In genomic region chr15:81235781-81236507, GRCh38 we compare ENCODE assay signal across 10 cellular contexts. TPM values are rescaled to one million over a fixed set of nuclear protein-coding genes. Genes with fewer than 3 reads are reported as not detected.
DNase-seq lines count a peak whose midpoint lies in the region; FAIRE-seq and TF ChIP-seq lines count a peak whose summit lies in the region.
"Had no signal": no experiment of that assay in that cellular context is flagged by ENCODE, and none has a peak within 500 bp of the region (broad histone marks: within the 10 kb centered on the region; RNA-seq: fewer than 3 reads in every experiment).

No MANE protein-coding gene starts in this region.

- H3K36me3 ChIP-seq in H1 (ENCODE audit: control insufficient read depth in 2 of 4, insufficient read depth in 4 of 4, low read length in 3 of 4) = no peaks in the 10 kb centered on the region
- H3K36me3 ChIP-seq in endodermal cell (ENCODE audit: control insufficient read depth, insufficient read depth, low read length) = no peaks in the 10 kb centered on the region
- H3K36me3 ChIP-seq in suprapubic skin = no peaks in the 10 kb centered on the region

- no peak overlapping the region for H3K23ac ChIP-seq in H1 (ENCODE audit: insufficient read length)

- H3K79me2 ChIP-seq in H1 (ENCODE audit: control insufficient read depth in 1 of 2, insufficient read depth in 2 of 2, low read length in 2 of 2) = no peaks in the 10 kb centered on the region

- H4K8ac ChIP-seq in H1 (ENCODE audit: extremely low read depth, insufficient read depth, low read length) = peak overlapping the region; percentile 51; the same call in 1 of the 2 replicates

- H2BK20ac ChIP-seq in H1 (ENCODE audit: low read length) = no peak overlapping the region

- no peak overlapping the region for H3K18ac ChIP-seq in H1 (ENCODE audit: extremely low read depth, low read length)

- no peak overlapping the region for H3K4me3 ChIP-seq in H1 (ENCODE audit: extremely low read depth in 1 of 4, insufficient read depth in 2 of 4, low read depth in 3 of 4, low read length in 4 of 4)
- H3K4me3 ChIP-seq in endodermal cell (ENCODE audit: low read length) = no peak overlapping the region
- no peak overlapping the region for H3K4me3 ChIP-seq in suprapubic skin

- DNase-seq in Caki2 (ENCODE audit: low read depth) (peak; percentile 28), RWPE1 (ENCODE audit: low spot score) (no peak), H1 (ENCODE audit: low read depth in 1 of 2, low spot score in 2 of 2) (no peak), non-pigmented ciliary epithelial cell (ENCODE audit: low read depth) (peak; percentile 99), D721Med (ENCODE audit: insufficient read length, low spot score) (no peak), endodermal cell (no peak), suprapubic skin (ENCODE audit: low spot score in 2 of 2) (no peak)
- no peak for DNase-seq in activated naive CD4-positive, alpha-beta T cell treated with anti-CD3 and anti-CD28 coated beads for 36 hours
- DNase-seq: activated effector memory CD4-positive, alpha-beta T cell treated with Interleukin-2 at 50 U/mL for 16 hours had no signal

- H3K9ac ChIP-seq in H1 (replicated peaks in 1 of 4; ENCODE audit: extremely low read depth in 1 of 4, low read depth in 3 of 4, low read length in 3 of 4) (no peak overlapping the region), endodermal cell (ENCODE audit: extremely low read depth, low read length, poor library complexity, severe bottlenecking) (no peak overlapping the region)

- FAIRE-seq in H1 (lab: Jason Lieb, UNC) (no peak), D721Med (lab: Jason Lieb, UNC) (no peak)
- FAIRE-seq: keratinocyte had no signal

- no peaks in the 10 kb centered on the region for H3K4me1 ChIP-seq in H1 (replicated peaks in 1 of 4; ENCODE audit: control insufficient read depth in 3 of 4, insufficient read depth in 4 of 4, low read length in 3 of 4)
- no peaks in the 10 kb centered on the region for H3K4me1 ChIP-seq in endodermal cell (ENCODE audit: control insufficient read depth, insufficient read depth, low read length)
- peaks cover under 1% of the 10 kb centered on the region for H3K4me1 ChIP-seq in suprapubic skin

- TF ChIP-seq CTCF in RWPE1 (conservative IDR thresholded peaks at IDR 0.05; ENCODE audit: low read depth) (no peak), H1 (IDR thresholded peaks at IDR 0.05; ENCODE audit: control extremely low read depth in 1 of 3, insufficient read depth in 1 of 3, low read depth in 1 of 3, low read length in 3 of 3) (no peak), D721Med (IDR thresholded peaks at IDR 0.05; ENCODE audit: insufficient read depth, missing control alignments) (no peak), endodermal cell (conservative IDR thresholded peaks at IDR 0.05) (no peak), suprapubic skin (IDR thresholded peaks at IDR 0.05) (no peak)

- CTCF ChIA-PET in RWPE1 (lab: Yijun Ruan, JAX) = no interaction called here
- CTCF ChIA-PET in H1 (lab: Charles Lee; ENCODE audit: partially characterized antibody) = interaction anchor here (0.8 to 1.5 kb wide), 3 partner anchors 30 to 346 kb away, joined by 3 to 4 read pairs (median 3); no protein-coding TSS in a partner anchor
- CTCF ChIA-PET in activated naive CD4-positive, alpha-beta T cell treated with anti-CD3 and anti-CD28 coated beads for 36 hours (lab: Charles Lee) = no interaction called here

- H3K27me3 ChIP-seq in H1 (replicated peaks in 1 of 4; ENCODE audit: control insufficient read depth in 3 of 4, extremely low read depth in 1 of 4, insufficient read depth in 3 of 4, low read length in 3 of 4) (no peaks in the 10 kb centered on the region), endodermal cell (ENCODE audit: control insufficient read depth, insufficient read depth, low read length, poor library complexity, severe bottlenecking) (no peaks in the 10 kb centered on the region), suprapubic skin (no peaks in the 10 kb centered on the region)

- no peaks in the 10 kb centered on the region for H3K79me1 ChIP-seq in H1 (ENCODE audit: low read depth, low read length)

- no peak overlapping the region for H2BK12ac ChIP-seq in H1 (ENCODE audit: low read depth, low read length)

- H2BK5ac ChIP-seq in H1 (ENCODE audit: low read depth, low read length) = no peak overlapping the region

- H3K56ac ChIP-seq in H1 (replicated peaks; ENCODE audit: insufficient read length, low read depth, low read length) = no peak overlapping the region

- H3K14ac ChIP-seq in H1 (ENCODE audit: insufficient read length) = no peak overlapping the region

- no peak overlapping the region for H2AK5ac ChIP-seq in H1 (ENCODE audit: low read depth, low read length)

- POLR2A ChIA-PET in RWPE1 (lab: Yijun Ruan, JAX; ENCODE audit: low non-redundant PET) = no interaction called here
- POLR2A ChIA-PET in H1 (lab: Charles Lee; ENCODE audit: partially characterized antibody) = no interaction called here

- no peak for TF ChIP-seq POLR2A in H1 (IDR thresholded peaks at IDR 0.05; ENCODE audit: control extremely low read depth in 1 of 2, low read depth in 2 of 2, low read length in 2 of 2)
- no peak for TF ChIP-seq POLR2A in suprapubic skin (IDR thresholded peaks at IDR 0.05)

- H3K9me3 ChIP-seq in H1 (ENCODE audit: insufficient read depth in 2 of 2, low read depth in 1 of 2, low read length in 1 of 2) (no peaks in the 10 kb centered on the region), endodermal cell (ENCODE audit: control insufficient read depth, low read length) (no peaks in the 10 kb centered on the region), suprapubic skin (no peaks in the 10 kb centered on the region)

- H4K91ac ChIP-seq in H1 (replicated peaks; ENCODE audit: insufficient read length, low read length) = no peak overlapping the region

- H2BK15ac ChIP-seq in H1 (ENCODE audit: low read length) = no peak overlapping the region

- no peak for TF ChIP-seq RAD21 in H1 (IDR thresholded peaks at IDR 0.05 in 1 of 2, conservative IDR thresholded peaks at IDR 0.05 in 1 of 2; ENCODE audit: low read depth in 2 of 2, low read length in 2 of 2)

- no peak overlapping the region for H2BK120ac ChIP-seq in H1 (replicated peaks; ENCODE audit: low read depth, low read length)

- no peak overlapping the region for H4K5ac ChIP-seq in H1 (ENCODE audit: insufficient read length, low read depth, low read length)

- intact Hi-C loops in activated naive CD4-positive, alpha-beta T cell treated with anti-CD3 and anti-CD28 coated beads for 36 hours (cut with micrococcal nuclease) = no loop called here

- no peak for TF ChIP-seq EP300 in H1 (IDR thresholded peaks at IDR 0.05; ENCODE audit: borderline replicate concordance in 1 of 2, low read depth in 2 of 2, low read length in 2 of 2)
- TF ChIP-seq EP300 in suprapubic skin (IDR thresholded peaks at IDR 0.05) = no peak

- H3K27ac Mint-ChIP-seq in activated naive CD4-positive, alpha-beta T cell treated with anti-CD3 and anti-CD28 coated beads for 36 hours = no peak overlapping the region
- no peak overlapping the region for H3K27ac Mint-ChIP-seq in endodermal cell

- no peaks in the 10 kb centered on the region for H3K4me1 Mint-ChIP-seq in activated naive CD4-positive, alpha-beta T cell treated with anti-CD3 and anti-CD28 coated beads for 36 hours (ENCODE audit: low read depth)
- H3K4me1 Mint-ChIP-seq in endodermal cell = no peaks in the 10 kb centered on the region

- in situ Hi-C loops in Caki2 (cut with HindIII; ENCODE audit: low pct_unique_long_range_greater_than_20kb, low sequenced_read_pairs) = no loop called here

- H3K36me3 Mint-ChIP-seq in activated naive CD4-positive, alpha-beta T cell treated with anti-CD3 and anti-CD28 coated beads for 36 hours (ENCODE audit: low read depth) = no peaks in the 10 kb centered on the region
- H3K36me3 Mint-ChIP-seq in endodermal cell (ENCODE audit: low read depth) = no peaks in the 10 kb centered on the region

- no peak overlapping the region for H3K4ac ChIP-seq in H1 (replicated peaks; ENCODE audit: insufficient read length, low read depth, low read length)

- H3K9me3 Mint-ChIP-seq in activated naive CD4-positive, alpha-beta T cell treated with anti-CD3 and anti-CD28 coated beads for 36 hours = peaks cover 4% of the 10 kb centered on the region
- no peaks in the 10 kb centered on the region for H3K9me3 Mint-ChIP-seq in endodermal cell

- no peaks in the 10 kb centered on the region for H3K27me3 Mint-ChIP-seq in activated naive CD4-positive, alpha-beta T cell treated with anti-CD3 and anti-CD28 coated beads for 36 hours (ENCODE audit: low read depth)
- H3K27me3 Mint-ChIP-seq in endodermal cell (ENCODE audit: insufficient read depth) = no peaks in the 10 kb centered on the region

- H3K27ac ChIP-seq in RWPE1 = peak overlapping the region; percentile 26; the same call in 1 of the 2 replicates
- H3K27ac ChIP-seq in H1 (ENCODE audit: low read depth, low read length) = no peak overlapping the region
- H3K27ac ChIP-seq in endodermal cell (ENCODE audit: low read depth, low read length) = no peak overlapping the region
- no peak overlapping the region for H3K27ac ChIP-seq in suprapubic skin

- 94% methylated on average over 5 of the region's 5 CpGs; no CpG with 5 or more reads in 1 of the 2 experiments for WGBS in H1 (ENCODE audit: extremely low coverage in 1 of 2, insufficient coverage in 1 of 2, insufficient read length in 1 of 2, insufficient replicate concordance in 2 of 2, low coverage in 1 of 2, low lambda C conversion rate in 2 of 2, missing lambda C conversion rate in 1 of 2), 2 experiments
- 93 to 95% methylated on average over 4 to 5 of the region's 5 CpGs for WGBS in endodermal cell (ENCODE audit: insufficient coverage in 1 of 2, insufficient read length in 1 of 2), 2 experiments
- 76% methylated on average over 5 of the region's 5 CpGs for WGBS in suprapubic skin

- H3K4me2 ChIP-seq in H1 (ENCODE audit: insufficient read depth in 1 of 2, low read depth in 2 of 2, low read length in 2 of 2) = no peak overlapping the region

- no peak overlapping the region for H3K4me3 Mint-ChIP-seq in activated naive CD4-positive, alpha-beta T cell treated with anti-CD3 and anti-CD28 coated beads for 36 hours
- H3K4me3 Mint-ChIP-seq in endodermal cell = no peak overlapping the region

- H3K23me2 ChIP-seq in H1 (ENCODE audit: low read depth, low read length) = no peaks in the 10 kb centered on the region

- no peak overlapping the region for H2AFZ ChIP-seq in H1 (ENCODE audit: low read length)

- H4K20me1 ChIP-seq in H1 (replicated peaks in 1 of 2; ENCODE audit: control insufficient read depth in 1 of 2, insufficient read depth in 2 of 2, low read length in 2 of 2) = no peaks in the 10 kb centered on the region

RNA-seq across cellular contexts. Expression of gene IL16, which starts 39.3 kb away (rescaled TPM):
- total RNA-seq in Caki2 (2014; rRNA removed; shearing (Covaris generic); ENCODE audit: low replicate concordance) = not detected in 2 replicates
- total RNA-seq in H1 (2021; fragmentation: NEBNext Ultra II Directional; extraction: Animal tissue kit (Norgen Biotek cat#: 25700)) = 0.09 and 0.46 TPM in 2 replicates
- polyA plus RNA-seq in H1 (2011; rRNA removed) = 0.03 and 0.16 TPM in 2 replicates
- 0.14 TPM for polyA plus RNA-seq in H1 (2011; cell fraction: cytosol; rRNA removed)
- 0.57 TPM for polyA plus RNA-seq in H1 (2011; cell fraction: nucleus; rRNA removed)
- 0.03 to 0.28 TPM (median 0.20 TPM) in 4 replicates for polyA plus RNA-seq in H1 (2012, experiment 1 of 2)
- 0.03 TPM for polyA plus RNA-seq in H1 (2012, experiment 2 of 2)
- polyA plus RNA-seq in H1 (2013, experiment 1 of 2) = 0.02 TPM
- polyA plus RNA-seq in H1 (2013, experiment 2 of 2) = not detected
- polyA minus RNA-seq in H1 (2011; rRNA and poly(A)+ RNA removed) = 0.41 TPM in 1 of 2 replicates, not detected in the other
- polyA minus RNA-seq in H1 (2011; cell fraction: cytosol; rRNA and poly(A)+ RNA removed) = not detected
- polyA minus RNA-seq in H1 (2011; cell fraction: nucleus; rRNA and poly(A)+ RNA removed) = 0.20 TPM
- total RNA-seq in activated naive CD4-positive, alpha-beta T cell treated with anti-CD3 and anti-CD28 coated beads for 36 hours = 10 to 100 TPM; 36.4 to 38.8 TPM
- under 1 TPM; 0.13 to 0.24 TPM for total RNA-seq in endodermal cell
- 0.46 TPM for polyA plus RNA-seq in endodermal cell (2013, experiment 1 of 2)
- polyA plus RNA-seq in endodermal cell (2013, experiment 2 of 2) = 0.25 TPM
- 10 to 100 TPM in 2 of 4 donors, 1 to 10 TPM in 2; 8.2 to 19.9 (median 13.7) TPM for total RNA-seq in suprapubic skin
- polyA plus RNA-seq: keratinocyte had no signal

Comparison
In these comparisons a context has a peak if more than half of its experiments do, and no peak if none do; other contexts are left out.
1. DNase-seq: peak in Caki2 (single experiment) and non-pigmented ciliary epithelial cell (single experiment); none in RWPE1 (single experiment), H1 (0 of 2), activated naive CD4-positive, alpha-beta T cell treated with anti-CD3 and anti-CD28 coated beads for 36 hours (single experiment), D721Med (single experiment), endodermal cell (single experiment) and suprapubic skin (0 of 2).